In genomic region chr3:45552773-45553371, GRCh38 we compare ENCODE assay signal across 13 cellular contexts. TPM values are rescaled to one million over a fixed set of nuclear protein-coding genes. Genes with fewer than 3 reads are reported as not detected.
DNase-seq lines count a peak whose midpoint lies in the region; ATAC-seq and TF ChIP-seq lines count a peak whose summit lies in the region.
"Had no signal": no experiment of that assay in that cellular context is flagged by ENCODE, and none has a peak within 500 bp of the region (broad histone marks: within the 10 kb centered on the region; RNA-seq: fewer than 3 reads in every experiment).

No MANE protein-coding gene starts in this region.

- H2AFZ ChIP-seq in OCI-LY3 (ENCODE audit: low read depth, low read length) (no peak overlapping the region), smooth muscle cell (ENCODE audit: low read depth) (no peak overlapping the region)

- H3K27me3 ChIP-seq in OCI-LY3 (ENCODE audit: low read depth, low read length) = no peaks in the 10 kb centered on the region
- H3K27me3 ChIP-seq in gastroesophageal sphincter = no peaks in the 10 kb centered on the region
- H3K27me3 ChIP-seq in smooth muscle cell (ENCODE audit: low read depth) = no peaks in the 10 kb centered on the region

- no peaks in the 10 kb centered on the region for H3K36me3 Mint-ChIP-seq in activated T-cell treated with anti-CD3 and anti-CD28 coated beads, Interleukin-2, amount 50 U/mL, for 4 hours (ENCODE audit: insufficient read depth)

- H3K27me3 Mint-ChIP-seq in activated T-cell treated with anti-CD3 and anti-CD28 coated beads, Interleukin-2, amount 50 U/mL, for 4 hours (ENCODE audit: low read depth) = no peaks in the 10 kb centered on the region

- H3K79me2 ChIP-seq in OCI-LY3 (ENCODE audit: low read length) (no peaks in the 10 kb centered on the region), smooth muscle cell (ENCODE audit: low read depth) (no peaks in the 10 kb centered on the region)

- DNase-seq in GM12865 (ENCODE audit: low read depth) (peak; percentile 26), smooth muscle cell (lab: John Stamatoyannopoulos, UW; ENCODE audit: unreplicated experiment) (no peak), caudate nucleus (lab: John Stamatoyannopoulos, UW) (no peak), NCI-H146 (lab: John Stamatoyannopoulos, UW) (no peak)
- DNase-seq in activated T-cell treated with anti-CD3 and anti-CD28 coated beads, Interleukin-2, amount 50 U/mL, for 4 hours = no peak
- no peak for DNase-seq in stimulated activated CD8-positive, alpha-beta memory T cell treated with anti-CD3 and anti-CD28 coated beads, Interleukin-4, amount 100 ng/mL, for 48 hours
- DNase-seq: activated CD4-positive, alpha-beta T cell treated with anti-CD3 and anti-CD28 coated beads, Interleukin-2, amount 50 U/mL, for 1 hour; NCI-H1417 treated with DMSO at 0.1 percent for 48 hours; NCI-H510A; stimulated activated CD4-positive, alpha-beta T cell treated with anti-CD3 and anti-CD28 coated beads, Interleukin-2, amount 100 ng/mL, for 48 hours had no signal

- H3K36me3 ChIP-seq in OCI-LY3 (replicated peaks; ENCODE audit: low read depth, low read length) (peaks cover 10% of the 10 kb centered on the region), gastroesophageal sphincter (peaks cover 0 to 7% of the 10 kb centered on the region in 2 donors), smooth muscle cell (ENCODE audit: low read depth) (no peaks in the 10 kb centered on the region)

- H3K9ac ChIP-seq in OCI-LY3 (ENCODE audit: low read length) (no peak overlapping the region), smooth muscle cell (ENCODE audit: low read depth) (peak overlapping the region; percentile 62)

- H4K20me1 ChIP-seq in OCI-LY3 (ENCODE audit: insufficient read depth, low read length) (no peaks in the 10 kb centered on the region), smooth muscle cell (ENCODE audit: low read depth) (no peaks in the 10 kb centered on the region)

- H3K4me1 ChIP-seq in OCI-LY3 (ENCODE audit: low read length) = peaks cover 31% of the 10 kb centered on the region
- peaks cover 0 to 59% (median 41%) of the 10 kb centered on the region in 3 donors for H3K4me1 ChIP-seq in gastroesophageal sphincter
- peaks cover 22% of the 10 kb centered on the region for H3K4me1 ChIP-seq in smooth muscle cell (ENCODE audit: low read depth)

- H3K4me3 ChIP-seq in GM12865 (ENCODE audit: low read depth, low read length) (no peak overlapping the region), OCI-LY3 (ENCODE audit: low read length) (no peak overlapping the region), gastroesophageal sphincter (no peak overlapping the region), smooth muscle cell (no peak overlapping the region)
- H3K4me3 ChIP-seq: mucosa of descending colon had no signal

- H3K4me1 Mint-ChIP-seq in activated T-cell treated with anti-CD3 and anti-CD28 coated beads, Interleukin-2, amount 50 U/mL, for 4 hours (ENCODE audit: low read depth) = peaks cover 4% of the 10 kb centered on the region

- H3K4me3 Mint-ChIP-seq in activated T-cell treated with anti-CD3 and anti-CD28 coated beads, Interleukin-2, amount 50 U/mL, for 4 hours = no peak overlapping the region

- no peak for TF ChIP-seq POLR2A in gastroesophageal sphincter (IDR thresholded peaks at IDR 0.05)

- H3K9me3 Mint-ChIP-seq in activated T-cell treated with anti-CD3 and anti-CD28 coated beads, Interleukin-2, amount 50 U/mL, for 4 hours = no peaks in the 10 kb centered on the region

- H3K27ac ChIP-seq in OCI-LY3 (ENCODE audit: low read length) (no peak overlapping the region), gastroesophageal sphincter (peak overlapping the region in 3 of 4 donors; percentile 46 to 79 (median 66)), smooth muscle cell (ENCODE audit: low read depth) (peak overlapping the region; percentile 92), caudate nucleus (ENCODE audit: low read depth, low read length) (no peak overlapping the region)

- ATAC-seq in gastroesophageal sphincter = no peak
- no peak for ATAC-seq in activated T-cell treated with anti-CD3 and anti-CD28 coated beads, Interleukin-2, amount 50 U/mL, for 4 hours

- TF ChIP-seq CTCF in GM12865 (IDR thresholded peaks at IDR 0.05; ENCODE audit: insufficient read depth, low read depth, low read length, missing control alignments) (no peak), OCI-LY3 (IDR thresholded peaks at IDR 0.05; ENCODE audit: low read depth, low read length) (peak; percentile 60), gastroesophageal sphincter (IDR thresholded peaks at IDR 0.05) (no peak), smooth muscle cell (IDR thresholded peaks at IDR 0.05; ENCODE audit: borderline replicate concordance, insufficient read depth, poor library complexity, severe bottlenecking) (no peak)

- H3K9me3 ChIP-seq in OCI-LY3 (ENCODE audit: insufficient read depth, low read length) (no peaks in the 10 kb centered on the region), gastroesophageal sphincter (no peaks in the 10 kb centered on the region), smooth muscle cell (replicated peaks; ENCODE audit: low read depth) (no peaks in the 10 kb centered on the region)
- H3K9me3 ChIP-seq: mucosa of descending colon had no signal

- no peak for TF ChIP-seq EP300 in gastroesophageal sphincter (IDR thresholded peaks at IDR 0.05)

- H3F3A ChIP-seq in smooth muscle cell (ENCODE audit: low read depth) = peaks cover 16% of the 10 kb centered on the region

- H3K4me2 ChIP-seq in OCI-LY3 (ENCODE audit: low read length) (peak overlapping the region; percentile 27), smooth muscle cell (peak overlapping the region; percentile 66)

- WGBS in gastroesophageal sphincter (ENCODE audit: low coverage in 1 of 2), 2 donors = 79 to 89% methylated on average over 3 of the region's 3 CpGs
- WGBS in smooth muscle cell (ENCODE audit: low lambda C conversion rate) = 73% methylated on average over 3 of the region's 3 CpGs

RNA-seq across cellular contexts. Expression of gene LIMD1, which starts 41.7 kb away (rescaled TPM):
- total RNA-seq in gastroesophageal sphincter = 10 to 100 TPM; 17.3 to 42.7 (median 33.3) TPM
- total RNA-seq in smooth muscle cell = 3.8 and 4.6 TPM in 2 replicates
- polyA plus RNA-seq in smooth muscle cell = 3.6 and 4.2 TPM in 2 replicates
- 10 to 100 TPM; 17.9 to 18.4 (median 18.2) TPM for total RNA-seq in activated T-cell treated with anti-CD3 and anti-CD28 coated beads, Interleukin-2, amount 50 U/mL, for 4 hours

Comparison
In these comparisons a context has a peak if more than half of its experiments do, and no peak if none do; other contexts are left out.
1. H3K27ac ChIP-seq: peak in gastroesophageal sphincter (3 of 4) and smooth muscle cell (single experiment); none in OCI-LY3 (single experiment) and caudate nucleus (single experiment).